Comparison of ENCODE assay signal across 1 cellular context in genomic region chr1:8018492-8019228, GRCh38.
TF ChIP-seq lines count a peak whose summit lies in the region.

No MANE protein-coding gene starts in this region.

TF ChIP-seq in H1, 55 proteins besides CTCF, POLR2A, EP300 and RAD21:
- no peak for TF ChIP-seq SIRT6 (IDR thresholded peaks at IDR 0.05; ENCODE audit: low read length)
- TF ChIP-seq BACH1 (IDR thresholded peaks at IDR 0.05; ENCODE audit: low read length): no peak
- no peak for TF ChIP-seq EZH2 (IDR thresholded peaks at IDR 0.05; ENCODE audit: low read depth, low read length, severe bottlenecking)
- no peak for TF ChIP-seq SIN3A (conservative IDR thresholded peaks at IDR 0.05 in 1 of 2, IDR thresholded peaks at IDR 0.05 in 1 of 2; ENCODE audit: low read depth in 1 of 2, low read length in 2 of 2)
- no peak for TF ChIP-seq SP4 (IDR thresholded peaks at IDR 0.05; ENCODE audit: low read length)
- no peak for TF ChIP-seq ZNF274 (IDR thresholded peaks at IDR 0.05; ENCODE audit: borderline replicate concordance, extremely low read depth, low read length)
